17 cellular contexts compared by ENCODE assay signal in genomic region chr6:140317957-140318356, GRCh38.
"Had no signal": no experiment of that assay in that cellular context is flagged by ENCODE, and none has a peak within 500 bp of the region (broad histone marks: within the 10 kb centered on the region; RNA-seq: fewer than 3 reads in every experiment).

No MANE protein-coding gene starts in this region.

- H3K27me3 ChIP-seq: adrenal gland had no signal

- H3K27ac ChIP-seq: adrenal gland, SK-N-MC had no signal

- H3K4me1 Mint-ChIP-seq: activated CD4-positive, alpha-beta memory T cell treated with anti-CD3 and anti-CD28 coated beads, Interleukin-2, amount 10 ng/mL, durations not matched to agents 7 days and 5 days; activated CD4-positive, alpha-beta T cell treated with anti-CD3 and anti-CD28 coated beads for 36 hours; activated naive CD8-positive, alpha-beta T cell treated with anti-CD3 and anti-CD28 coated beads, Interleukin-2, amount 10 ng/mL, durations not matched to agents 7 days and 5 days had no signal

- H3K27ac Mint-ChIP-seq: activated CD4-positive, alpha-beta memory T cell treated with anti-CD3 and anti-CD28 coated beads, Interleukin-2, amount 10 ng/mL, durations not matched to agents 7 days and 5 days; activated CD4-positive, alpha-beta T cell treated with anti-CD3 and anti-CD28 coated beads for 36 hours; activated naive CD8-positive, alpha-beta T cell treated with anti-CD3 and anti-CD28 coated beads, Interleukin-2, amount 10 ng/mL, durations not matched to agents 7 days and 5 days; activated T-cell treated with anti-CD3 and anti-CD28 coated beads, Interleukin-2, amount 50 U/mL, for 72 hours had no signal

- H3K27me3 Mint-ChIP-seq: activated CD4-positive, alpha-beta memory T cell treated with anti-CD3 and anti-CD28 coated beads, Interleukin-2, amount 10 ng/mL, durations not matched to agents 7 days and 5 days had no signal

- H3K9me3 Mint-ChIP-seq: activated CD4-positive, alpha-beta memory T cell treated with anti-CD3 and anti-CD28 coated beads, Interleukin-2, amount 10 ng/mL, durations not matched to agents 7 days and 5 days; activated naive CD8-positive, alpha-beta T cell treated with anti-CD3 and anti-CD28 coated beads, Interleukin-2, amount 10 ng/mL, durations not matched to agents 7 days and 5 days had no signal

- ATAC-seq: activated CD4-positive, alpha-beta T cell treated with anti-CD3 and anti-CD28 coated beads for 36 hours; activated T-cell treated with anti-CD3 and anti-CD28 coated beads, Interleukin-2, amount 50 U/mL, for 72 hours; K562 had no signal

- H3K9me3 ChIP-seq: adrenal gland had no signal

- H3K36me3 ChIP-seq: adrenal gland had no signal

- H3K4me3 ChIP-seq: adrenal gland, K562, SK-N-MC had no signal

- H3K4me3 Mint-ChIP-seq: activated CD4-positive, alpha-beta memory T cell treated with anti-CD3 and anti-CD28 coated beads, Interleukin-2, amount 10 ng/mL, durations not matched to agents 7 days and 5 days; activated CD4-positive, alpha-beta T cell treated with anti-CD3 and anti-CD28 coated beads for 36 hours; activated naive CD8-positive, alpha-beta T cell treated with anti-CD3 and anti-CD28 coated beads, Interleukin-2, amount 10 ng/mL, durations not matched to agents 7 days and 5 days; activated T-cell treated with anti-CD3 and anti-CD28 coated beads, Interleukin-2, amount 50 U/mL, for 72 hours had no signal

- DNase-seq: activated CD4-positive, alpha-beta memory T cell treated with anti-CD3 and anti-CD28 coated beads, Interleukin-2, amount 10 ng/mL, durations not matched to agents 7 days and 5 days; activated CD4-positive, alpha-beta T cell treated with anti-CD3 and anti-CD28 coated beads for 36 hours; activated CD4-positive, alpha-beta T cell treated with anti-CD3 and anti-CD28 coated beads, Interleukin-2, amount 50 U/mL, for 1 hour; activated naive CD4-positive, alpha-beta T cell treated with anti-CD3 and anti-CD28 coated beads, Interleukin-2, amount 50 U/mL, for 16 hours; activated naive CD8-positive, alpha-beta T cell treated with anti-CD3 and anti-CD28 coated beads, Interleukin-2, amount 10 ng/mL, durations not matched to agents 7 days and 5 days; activated T-cell treated with anti-CD3 and anti-CD28 coated beads, Interleukin-2, amount 50 U/mL, for 72 hours; adrenal gland; anterior cingulate cortex; central memory CD4-positive, alpha-beta T cell; Karpas-422; NCI-H1436 treated with DMSO at 0.1 percent for 48 hours; NCI-H187; NCI-H510A treated with DMSO at 0.1 percent for 48 hours; NK-92 treated with Interleukin-12 subunit alpha and Interleukin-12 subunit beta, amount 100 ng/mL, for 24 hours; T-helper 1 cell had no signal

- H3K36me3 Mint-ChIP-seq: activated naive CD8-positive, alpha-beta T cell treated with anti-CD3 and anti-CD28 coated beads, Interleukin-2, amount 10 ng/mL, durations not matched to agents 7 days and 5 days had no signal
